Comparison of ENCODE assay signal across 24 cellular contexts in genomic region chr13:29693297-29693945, GRCh38.
DNase-seq lines count a peak whose midpoint lies in the region; ATAC-seq, FAIRE-seq and TF ChIP-seq lines count a peak whose summit lies in the region.
"Had no signal": no experiment of that assay in that cellular context is flagged by ENCODE, and none has a peak within 500 bp of the region (broad histone marks: within the 10 kb centered on the region; RNA-seq: fewer than 3 reads in every experiment).

No MANE protein-coding gene starts in this region.

- ATAC-seq in RWPE2 (ENCODE audit: low read depth) = peak; percentile 51; the same call in 2 of the 3 replicates
- ATAC-seq: gastroesophageal sphincter, GM23338 had no signal

- no peak for FAIRE-seq in small intestine (lab: Jason Lieb, UNC)
- FAIRE-seq: GM12891, RCC 7860 had no signal

- H3K4me3 ChIP-seq in RWPE2 (ENCODE audit: severe bottlenecking) = no peak overlapping the region
- H3K4me3 ChIP-seq in small intestine (ENCODE audit: low read depth in 1 of 2, low read length in 2 of 2) = no peak overlapping the region
- H3K4me3 ChIP-seq in osteoblast (ENCODE audit: insufficient read depth, low read length) = no peak overlapping the region
- no peak overlapping the region for H3K4me3 ChIP-seq in effector memory CD4-positive, alpha-beta T cell (ENCODE audit: insufficient read depth, low read depth, low read length, poor library complexity, severe bottlenecking)
- H3K4me3 ChIP-seq: dorsolateral prefrontal cortex, gastroesophageal sphincter, GM23338, SK-N-MC, vagina had no signal

- no peaks in the 10 kb centered on the region for H4K20me1 ChIP-seq in osteoblast (ENCODE audit: insufficient read depth, low read length)

- DNase-seq in DMS79 (lab: John Stamatoyannopoulos, UW) = peak; percentile 65
- no peak for DNase-seq in RWPE2 (ENCODE audit: low spot score)
- DNase-seq in iPS-NIHi11 (ENCODE audit: low spot score) = peak; percentile 45
- peak; percentile 85 for DNase-seq in small intestine
- no peak for DNase-seq in NCI-H345 (lab: John Stamatoyannopoulos, UW)
- no peak for DNase-seq in osteoblast (ENCODE audit: insufficient read length, low spot score, missing footprints)
- no peak for DNase-seq in ecto neural progenitor cell (ENCODE audit: low spot score)
- DNase-seq in effector memory CD4-positive, alpha-beta T cell = no peak
- DNase-seq: activated B cell treated with CpG ODN at 0.5 μM for 24 hours; activated CD4-positive, alpha-beta memory T cell treated with anti-CD3 and anti-CD28 coated beads for 36 hours; activated gamma-delta T cell; DMS153; midbrain; NCI-H146; NCI-H2227 treated with DMSO at 0.1 percent for 48 hours; nephron progenitor cell had no signal

- H3K36me3 ChIP-seq in RWPE2 (ENCODE audit: low read depth) (no peaks in the 10 kb centered on the region), small intestine (ENCODE audit: control insufficient read depth in 2 of 2, insufficient read depth in 2 of 2, low read length in 2 of 2) (no peaks in the 10 kb centered on the region), osteoblast (ENCODE audit: insufficient read depth, low read length) (no peaks in the 10 kb centered on the region)
- no peaks in the 10 kb centered on the region for H3K36me3 ChIP-seq in effector memory CD4-positive, alpha-beta T cell (ENCODE audit: control insufficient read depth, insufficient read depth, low read length)
- H3K36me3 ChIP-seq: gastroesophageal sphincter, vagina had no signal

- H3K27ac ChIP-seq in RWPE2 (ENCODE audit: poor library complexity, severe bottlenecking) (no peak overlapping the region), small intestine (ENCODE audit: low read depth in 1 of 2, low read length in 1 of 2) (no peak overlapping the region), osteoblast (ENCODE audit: low read depth, low read length) (no peak overlapping the region)
- no peak overlapping the region for H3K27ac ChIP-seq in effector memory CD4-positive, alpha-beta T cell (ENCODE audit: insufficient read depth, low read length, poor library complexity, severe bottlenecking)
- H3K27ac ChIP-seq: dorsolateral prefrontal cortex, gastroesophageal sphincter, HL-60, SK-N-MC, vagina had no signal

- H3K9me3 ChIP-seq in RWPE2 (ENCODE audit: severe bottlenecking) = no peaks in the 10 kb centered on the region
- H3K9me3 ChIP-seq in small intestine (ENCODE audit: control insufficient read depth, low read depth) = no peaks in the 10 kb centered on the region
- H3K9me3 ChIP-seq in osteoblast (ENCODE audit: low read depth, low read length) = no peaks in the 10 kb centered on the region
- H3K9me3 ChIP-seq in effector memory CD4-positive, alpha-beta T cell (ENCODE audit: control insufficient read depth, low read length) = no peaks in the 10 kb centered on the region
- H3K9me3 ChIP-seq: vagina had no signal

- no peaks in the 10 kb centered on the region for H3K79me2 ChIP-seq in osteoblast (ENCODE audit: insufficient read depth, low read length)

- no peak overlapping the region for H2AFZ ChIP-seq in osteoblast (ENCODE audit: low read length)
- H2AFZ ChIP-seq: GM23338 had no signal

- TF ChIP-seq CTCF in RWPE2 (IDR thresholded peaks at IDR 0.05; ENCODE audit: poor library complexity, severe bottlenecking) = no peak
- TF ChIP-seq CTCF in osteoblast (IDR thresholded peaks at IDR 0.05; ENCODE audit: extremely low read depth, low read depth, low read length) = no peak

- H3K4me2 ChIP-seq in osteoblast (ENCODE audit: insufficient read depth, low read length) = no peak overlapping the region
- H3K4me2 ChIP-seq: GM23338 had no signal

- H3K4me1 ChIP-seq in RWPE2 (ENCODE audit: insufficient read depth, poor library complexity, severe bottlenecking) (peaks cover 12% of the 10 kb centered on the region), small intestine (ENCODE audit: control insufficient read depth in 2 of 2, insufficient read depth in 1 of 2, low read depth in 1 of 2, low read length in 1 of 2) (no peaks in the 10 kb centered on the region), osteoblast (ENCODE audit: insufficient read depth, low read length) (no peaks in the 10 kb centered on the region)
- no peaks in the 10 kb centered on the region for H3K4me1 ChIP-seq in effector memory CD4-positive, alpha-beta T cell (ENCODE audit: control insufficient read depth, insufficient read depth, low read length, poor library complexity, severe bottlenecking)
- H3K4me1 ChIP-seq: vagina had no signal

- WGBS in small intestine, 3 donors = 41 to 73% (median 50%) methylated on average over 12 of the region's 12 CpGs

- no peaks in the 10 kb centered on the region for H3K27me3 ChIP-seq in RWPE2 (ENCODE audit: insufficient read depth, poor library complexity, severe bottlenecking)
- H3K27me3 ChIP-seq in small intestine (ENCODE audit: control insufficient read depth in 2 of 2, insufficient read depth in 2 of 2, low read length in 2 of 2) = peaks cover 0 to 4% of the 10 kb centered on the region in 2 donors
- H3K27me3 ChIP-seq in osteoblast (ENCODE audit: insufficient read depth, low read length) = no peaks in the 10 kb centered on the region
- no peaks in the 10 kb centered on the region for H3K27me3 ChIP-seq in effector memory CD4-positive, alpha-beta T cell (replicated peaks; ENCODE audit: control insufficient read depth, insufficient read depth, low read length, poor library complexity, severe bottlenecking)
- H3K27me3 ChIP-seq: dorsolateral prefrontal cortex, vagina had no signal

Comparison
In these comparisons a context has a peak if more than half of its experiments do, and no peak if none do; other contexts are left out.
1. DNase-seq: peak in DMS79 (single experiment), iPS-NIHi11 (single experiment) and small intestine (single experiment); none in RWPE2 (single experiment), NCI-H345 (single experiment), osteoblast (single experiment), ecto neural progenitor cell (single experiment) and effector memory CD4-positive, alpha-beta T cell (0 of 3).